Comparison of ENCODE assay signal across 1 cellular context in the genomic region with DNA sequence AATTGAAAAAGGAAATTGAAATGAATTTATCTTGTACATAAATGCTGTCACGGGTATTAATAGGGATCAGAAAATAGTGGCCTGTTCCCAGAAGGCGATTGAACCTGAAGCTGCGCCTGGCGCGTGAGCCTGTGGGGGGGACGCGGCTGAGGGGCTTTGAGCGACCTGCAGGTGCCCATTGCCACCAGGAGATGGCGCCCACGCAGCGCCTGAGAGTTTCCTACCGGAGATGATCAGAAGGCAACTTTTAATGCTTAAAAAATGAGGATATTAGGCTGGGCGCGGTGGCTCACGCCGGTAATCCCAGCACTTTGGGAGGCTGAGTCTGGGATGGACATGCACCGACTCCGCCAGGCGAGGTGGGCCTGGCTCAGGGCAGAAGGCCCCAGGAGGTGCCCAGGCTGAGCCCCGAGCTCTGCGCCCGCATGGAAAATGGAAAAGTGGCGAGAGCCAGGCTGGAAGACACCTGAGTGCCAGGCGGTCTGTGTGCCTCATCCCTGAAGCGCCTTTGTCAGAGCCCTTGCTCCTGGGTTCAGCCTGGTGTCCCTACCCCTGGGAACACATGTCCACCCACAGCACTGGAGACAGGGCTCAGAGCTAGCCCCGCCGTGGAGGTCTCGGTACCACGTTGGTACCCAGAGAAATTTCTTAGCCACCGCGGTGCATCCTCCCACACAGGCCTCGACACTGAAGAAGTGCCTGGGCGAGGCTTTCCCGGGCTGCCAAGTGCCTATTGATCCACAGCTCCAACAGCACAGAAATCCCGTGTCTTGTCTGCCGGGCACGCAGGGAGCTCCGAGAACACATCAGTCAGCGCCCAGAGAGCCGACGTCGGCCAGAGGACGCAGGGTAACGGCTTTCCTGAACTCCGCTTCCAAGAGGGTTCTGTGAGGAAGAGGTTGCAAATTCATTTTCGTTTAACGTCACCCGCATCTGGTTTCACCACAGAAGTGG.
TF ChIP-seq lines count a peak whose summit lies in the region.

No MANE protein-coding gene starts in this region.

TF ChIP-seq in IMR-90, 13 proteins besides CTCF, POLR2A, EP300 and RAD21 (continued from another document):
- TF ChIP-seq, protein P1, sequence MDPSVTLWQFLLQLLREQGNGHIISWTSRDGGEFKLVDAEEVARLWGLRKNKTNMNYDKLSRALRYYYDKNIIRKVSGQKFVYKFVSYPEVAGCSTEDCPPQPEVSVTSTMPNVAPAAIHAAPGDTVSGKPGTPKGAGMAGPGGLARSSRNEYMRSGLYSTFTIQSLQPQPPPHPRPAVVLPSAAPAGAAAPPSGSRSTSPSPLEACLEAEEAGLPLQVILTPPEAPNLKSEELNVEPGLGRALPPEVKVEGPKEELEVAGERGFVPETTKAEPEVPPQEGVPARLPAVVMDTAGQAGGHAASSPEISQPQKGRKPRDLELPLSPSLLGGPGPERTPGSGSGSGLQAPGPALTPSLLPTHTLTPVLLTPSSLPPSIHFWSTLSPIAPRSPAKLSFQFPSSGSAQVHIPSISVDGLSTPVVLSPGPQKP (IDR thresholded peaks at IDR 0.05; ENCODE audit: borderline replicate concordance, low read depth, low read length) = no peak
- no peak for TF ChIP-seq MAFK (IDR thresholded peaks at IDR 0.05; ENCODE audit: low read depth, low read length)
- TF ChIP-seq MAZ (IDR thresholded peaks at IDR 0.05; ENCODE audit: borderline replicate concordance, low read depth, low read length) = peak; percentile 77
- TF ChIP-seq BHLHE40 (IDR thresholded peaks at IDR 0.05; ENCODE audit: low read depth, low read length) = 0 out of 2 replicates have a peak, but pooled peaks have one; percentile 38
- TF ChIP-seq CEBPB (IDR thresholded peaks at IDR 0.05; ENCODE audit: low read depth, low read length) = no peak
- no peak for TF ChIP-seq CHD1 (IDR thresholded peaks at IDR 0.05; ENCODE audit: low read depth, low read length)
- TF ChIP-seq MXI1 (IDR thresholded peaks at IDR 0.05; ENCODE audit: borderline replicate concordance, low read depth, low read length) = no peak
- no peak for TF ChIP-seq RCOR1 (IDR thresholded peaks at IDR 0.05; ENCODE audit: insufficient replicate concordance, low read length)
- TF ChIP-seq RFX5 (IDR thresholded peaks at IDR 0.05; ENCODE audit: low read depth, low read length) = no peak
- TF ChIP-seq NFE2L2 (IDR thresholded peaks at IDR 0.05; ENCODE audit: low read depth, low read length) = no peak
